20 cellular contexts compared by ENCODE assay signal in the genomic region with DNA sequence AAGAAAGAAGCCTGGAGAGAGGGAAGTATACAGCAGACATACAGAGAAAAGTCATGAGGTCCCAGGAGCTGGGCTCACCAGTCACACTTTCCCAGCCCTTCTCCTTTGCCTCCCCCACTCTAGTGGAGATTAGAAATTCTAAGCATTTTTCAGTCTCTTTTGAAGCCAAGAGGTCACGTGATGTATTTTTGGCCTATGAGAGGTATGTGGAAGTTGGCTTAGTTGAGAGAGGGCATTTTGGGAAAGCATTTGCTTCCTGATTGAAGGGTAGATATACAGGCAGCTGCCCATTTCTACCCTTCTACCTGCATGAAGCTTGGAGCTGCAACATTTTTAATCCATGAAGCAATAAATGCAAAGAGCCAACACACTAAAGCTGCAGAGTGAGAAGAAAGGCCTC.
DNase-seq lines count a peak whose midpoint lies in the region; ATAC-seq and TF ChIP-seq lines count a peak whose summit lies in the region.
"Had no signal": no experiment of that assay in that cellular context is flagged by ENCODE, and none has a peak within 500 bp of the region (broad histone marks: within the 10 kb centered on the region; RNA-seq: fewer than 3 reads in every experiment).

No MANE protein-coding gene starts in this region.

- intact Hi-C loops in IMR-90 (cut with micrococcal nuclease): no loop called here
- intact Hi-C loops in left lung (cut with DNase I): no loop called here
- intact Hi-C loops in CD8-positive, alpha-beta T cell (cut with DNase I, micrococcal nuclease): loop anchor here in 1 of 2 experiments (5.0 kb wide), 1 partner anchor 44 kb away; no protein-coding TSS in a partner anchor

- H3K4me2 ChIP-seq in IMR-90 (ENCODE audit: low read depth, low read length): no peak overlapping the region
- H3K4me2 ChIP-seq: GM23338 had no signal

- H2BK20ac ChIP-seq in IMR-90 (ENCODE audit: low read depth, low read length): no peak overlapping the region

- H3K27ac Mint-ChIP-seq in CD4-positive, CD25-positive, alpha-beta regulatory T cell: peak overlapping the region in 2 of 3 donors; percentile 26 to 78
- peak overlapping the region; percentile 46 for H3K27ac Mint-ChIP-seq in chondrocyte (ENCODE audit: unreplicated experiment)
- no peak overlapping the region for H3K27ac Mint-ChIP-seq in CD8-positive, alpha-beta T cell
- H3K27ac Mint-ChIP-seq: GM23338 had no signal

- in situ Hi-C loops in IMR-90 (cut with MboI; ENCODE audit: low sequenced_read_pairs): no loop called here

- H3K9me1 ChIP-seq in IMR-90 (ENCODE audit: insufficient read depth, low read length): no peaks in the 10 kb centered on the region; the same call in 1 of the 2 replicates

- no CpG with 5 or more reads among the region's 1 CpG for WGBS in IMR-90 (ENCODE audit: extremely low coverage in 2 of 2, insufficient read length in 1 of 2), 2 experiments

- no peak overlapping the region for H3K14ac ChIP-seq in IMR-90 (replicated peaks; ENCODE audit: low read depth, low read length)

- no peak for TF ChIP-seq RAD21 in IMR-90 (IDR thresholded peaks at IDR 0.05; ENCODE audit: low read length)

- no peak for TF ChIP-seq CTCF in IMR-90 (conservative IDR thresholded peaks at IDR 0.05; ENCODE audit: low read depth, low read length)
- no peak for TF ChIP-seq CTCF in chondrocyte (IDR thresholded peaks at IDR 0.05)
- TF ChIP-seq CTCF in left lung (IDR thresholded peaks at IDR 0.05): no peak
- TF ChIP-seq CTCF in CD8-positive, alpha-beta T cell (IDR thresholded peaks at IDR 0.05): no peak

- no peak overlapping the region for H3K4ac ChIP-seq in IMR-90 (ENCODE audit: low read depth, low read length)

- no peak overlapping the region for H2BK5ac ChIP-seq in IMR-90 (ENCODE audit: low read depth, low read length, poor library complexity, severe bottlenecking)

- no peak overlapping the region for H3K27ac ChIP-seq in CD4-positive, CD25-positive, alpha-beta regulatory T cell (ENCODE audit: insufficient read depth, low read length, poor library complexity, severe bottlenecking)
- H3K27ac ChIP-seq in IMR-90 (ENCODE audit: insufficient read depth, low read length): no peak overlapping the region
- no peak overlapping the region for H3K27ac ChIP-seq in left lung
- no peak overlapping the region for H3K27ac ChIP-seq in CD8-positive, alpha-beta T cell (ENCODE audit: low read depth, low read length)
- H3K27ac ChIP-seq: RWPE1 had no signal

- no peaks in the 10 kb centered on the region for H3K36me3 ChIP-seq in CD4-positive, CD25-positive, alpha-beta regulatory T cell (ENCODE audit: control insufficient read depth, insufficient read depth, low read length)
- no peaks in the 10 kb centered on the region for H3K36me3 ChIP-seq in IMR-90 (ENCODE audit: control insufficient read depth, insufficient read depth, low read length)
- no peaks in the 10 kb centered on the region for H3K36me3 ChIP-seq in left lung
- H3K36me3 ChIP-seq in CD8-positive, alpha-beta T cell (ENCODE audit: insufficient read depth, low read length): no peaks in the 10 kb centered on the region

- H3K4me1 ChIP-seq in CD4-positive, CD25-positive, alpha-beta regulatory T cell (ENCODE audit: control insufficient read depth, insufficient read depth, low read length, poor library complexity, severe bottlenecking): no peaks in the 10 kb centered on the region
- H3K4me1 ChIP-seq in IMR-90 (ENCODE audit: control insufficient read depth, insufficient read depth, low read length): peaks cover 11% of the 10 kb centered on the region
- H3K4me1 ChIP-seq in left lung: peaks cover 0 to 4% of the 10 kb centered on the region in 2 donors
- no peaks in the 10 kb centered on the region for H3K4me1 ChIP-seq in CD8-positive, alpha-beta T cell (ENCODE audit: insufficient read depth, low read length)

- BruUV-seq in IMR-90 (replicated peaks; lab: Mats Ljungman, UMichigan): no TSS peak

- CTCF ChIA-PET in IMR-90 (lab: Yijun Ruan, JAX): no interaction called here
- CTCF ChIA-PET in CD8-positive, alpha-beta T cell (lab: Charles Lee): interaction anchor here (0.8 to 1.7 kb wide), 4 partner anchors 12 to 106 kb away, joined by 3 to 5 read pairs (median 3); a partner anchor contains a TSS

- H2AK5ac ChIP-seq in IMR-90 (ENCODE audit: low read depth, low read length): no peak overlapping the region

- dilution Hi-C loops in IMR-90 (cut with HindIII; ENCODE audit: low sequenced_read_pairs, unreplicated experiment): no loop called here

- H3K9ac ChIP-seq in IMR-90 (ENCODE audit: low read depth, low read length): no peak overlapping the region

- H3K4me1 Mint-ChIP-seq in CD4-positive, CD25-positive, alpha-beta regulatory T cell: peaks cover 6 to 13% (median 9%) of the 10 kb centered on the region in 4 donors
- peaks cover 18% of the 10 kb centered on the region for H3K4me1 Mint-ChIP-seq in chondrocyte (ENCODE audit: low read depth)
- H3K4me1 Mint-ChIP-seq in CD8-positive, alpha-beta T cell (ENCODE audit: low read depth): peaks cover 7% of the 10 kb centered on the region
- H3K4me1 Mint-ChIP-seq: GM23338 had no signal

- no peak overlapping the region for H2AK9ac ChIP-seq in IMR-90 (replicated peaks; ENCODE audit: low read depth, low read length, poor library complexity)

- H3K23ac ChIP-seq in IMR-90 (ENCODE audit: low read depth, low read length): no peak overlapping the region

- peak overlapping the region; percentile 81; the same call in 1 of the 2 replicates for H3K18ac ChIP-seq in IMR-90 (ENCODE audit: low read depth, low read length)

- H2BK15ac ChIP-seq in IMR-90 (ENCODE audit: low read depth, low read length): no peak overlapping the region

- no peak for DNase-seq in CD4-positive, CD25-positive, alpha-beta regulatory T cell
- DNase-seq in IMR-90 (no peak), chondrocyte (ENCODE audit: low spot score) (no peak), left lung (no peak), DMS 273 treated with DMSO at 0.1 percent for 48 hours (lab: John Stamatoyannopoulos, UW) (no peak)
- no peak for DNase-seq in CD8-positive, alpha-beta T cell
- DNase-seq: DMS79 treated with DMSO at 0.1 percent for 48 hours, GDM1, NCI-H1417, NCI-H187, NCI-H2107, NCI-H82, PC-3, SIG-M5 had no signal

- H3K9me3 ChIP-seq in CD4-positive, CD25-positive, alpha-beta regulatory T cell (ENCODE audit: control insufficient read depth in 2 of 2, low read length in 2 of 2): no peaks in the 10 kb centered on the region
- H3K9me3 ChIP-seq in IMR-90 (ENCODE audit: control insufficient read depth, insufficient read depth, low read length) (no peaks in the 10 kb centered on the region), left lung (no peaks in the 10 kb centered on the region)
- no peaks in the 10 kb centered on the region for H3K9me3 ChIP-seq in CD8-positive, alpha-beta T cell (ENCODE audit: low read length)

- peak overlapping the region; percentile 66; the same call in 1 of the 2 replicates for H4K5ac ChIP-seq in IMR-90 (ENCODE audit: low read depth, low read length)

- H3K27me3 ChIP-seq in CD4-positive, CD25-positive, alpha-beta regulatory T cell (ENCODE audit: control insufficient read depth, insufficient read depth, low read length): no peaks in the 10 kb centered on the region
- H3K27me3 ChIP-seq in IMR-90 (ENCODE audit: control insufficient read depth, insufficient read depth, low read length) (no peaks in the 10 kb centered on the region), left lung (no peaks in the 10 kb centered on the region)
- H3K27me3 ChIP-seq in CD8-positive, alpha-beta T cell (ENCODE audit: insufficient read depth, low read length): no peaks in the 10 kb centered on the region

- H3K4me3 ChIP-seq in CD4-positive, CD25-positive, alpha-beta regulatory T cell (ENCODE audit: low read depth, low read length): no peak overlapping the region
- H3K4me3 ChIP-seq in IMR-90 (ENCODE audit: insufficient read depth, low read depth, low read length) (no peak overlapping the region), left lung (no peak overlapping the region)
- no peak overlapping the region for H3K4me3 ChIP-seq in CD8-positive, alpha-beta T cell (ENCODE audit: low read depth, low read length)
- H3K4me3 ChIP-seq: GM23338 had no signal

- POLR2A ChIA-PET in IMR-90 (lab: Charles Lee; ENCODE audit: unreplicated experiment): no interaction called here
- POLR2A ChIA-PET in CD8-positive, alpha-beta T cell (lab: Charles Lee): interaction anchor here (0.7 to 1.1 kb wide), 2 partner anchors 27 to 106 kb away, joined by 3 read pairs; a partner anchor contains a TSS

- no peaks in the 10 kb centered on the region for H3K79me1 ChIP-seq in IMR-90 (ENCODE audit: low read depth in 1 of 2, low read length in 2 of 2)

- no peak overlapping the region for H3K56ac ChIP-seq in IMR-90 (ENCODE audit: extremely low read depth, insufficient read depth, low read length)

- no peak overlapping the region for H3K4me3 Mint-ChIP-seq in CD4-positive, CD25-positive, alpha-beta regulatory T cell
- H3K4me3 Mint-ChIP-seq in chondrocyte (ENCODE audit: unreplicated experiment): no peak overlapping the region
- no peak overlapping the region for H3K4me3 Mint-ChIP-seq in CD8-positive, alpha-beta T cell
- H3K4me3 Mint-ChIP-seq: GM23338 had no signal

- no peak for TF ChIP-seq POLR2A in IMR-90 (IDR thresholded peaks at IDR 0.05; ENCODE audit: low read depth, low read length)

- H3K9me3 Mint-ChIP-seq in CD4-positive, CD25-positive, alpha-beta regulatory T cell: peaks cover 0 to 2% (median 0%) of the 10 kb centered on the region in 7 donors
- no peaks in the 10 kb centered on the region for H3K9me3 Mint-ChIP-seq in chondrocyte (ENCODE audit: low read depth)
- H3K9me3 Mint-ChIP-seq in CD8-positive, alpha-beta T cell: no peaks in the 10 kb centered on the region
- H3K9me3 Mint-ChIP-seq: GM23338 had no signal

- no peaks in the 10 kb centered on the region for H3K36me3 Mint-ChIP-seq in CD4-positive, CD25-positive, alpha-beta regulatory T cell
- no peaks in the 10 kb centered on the region for H3K36me3 Mint-ChIP-seq in chondrocyte (ENCODE audit: low read depth)
- H3K36me3 Mint-ChIP-seq in CD8-positive, alpha-beta T cell: no peaks in the 10 kb centered on the region

- H4K8ac ChIP-seq in IMR-90 (ENCODE audit: low read depth in 2 of 2, low read length in 2 of 2): no peak overlapping the region

- no peak for ATAC-seq in CD4-positive, CD25-positive, alpha-beta regulatory T cell (ENCODE audit: low read depth in 2 of 2)
- peak; percentile 56 for ATAC-seq in IMR-90 (ENCODE audit: low read depth)
- peak; percentile 30 for ATAC-seq in left lung
- ATAC-seq in GM21515 (IDR thresholded peaks at IDR 0.05; ENCODE audit: unreplicated experiment): no peak
- no peak for ATAC-seq in CD8-positive, alpha-beta T cell
- ATAC-seq in HG03460 (IDR thresholded peaks at IDR 0.05; ENCODE audit: unreplicated experiment): no peak
- ATAC-seq: GM23338, HCT116, PC-3, SK-N-SH treated with all-trans-retinoic acid at 6 μM for 48 hours had no signal

- no peaks in the 10 kb centered on the region for H4K20me1 ChIP-seq in IMR-90 (ENCODE audit: insufficient read depth, low read length)

- H2BK120ac ChIP-seq in IMR-90 (ENCODE audit: low read depth, low read length): no peak overlapping the region; the same call in 1 of the 2 replicates

- H2AFZ ChIP-seq in IMR-90 (replicated peaks; ENCODE audit: low read length, poor library complexity): no peak overlapping the region
- H2AFZ ChIP-seq: GM23338 had no signal

- no peak overlapping the region for H4K91ac ChIP-seq in IMR-90 (ENCODE audit: insufficient read depth, low read depth, low read length)

- H3K27me3 Mint-ChIP-seq in CD4-positive, CD25-positive, alpha-beta regulatory T cell: no peaks in the 10 kb centered on the region
- no peaks in the 10 kb centered on the region for H3K27me3 Mint-ChIP-seq in chondrocyte (ENCODE audit: low read depth)
- no peaks in the 10 kb centered on the region for H3K27me3 Mint-ChIP-seq in CD8-positive, alpha-beta T cell (ENCODE audit: low read depth)

Comparison
In these comparisons a context has a peak if more than half of its experiments do, and no peak if none do; other contexts are left out.
1. ATAC-seq: peak in IMR-90 (single experiment) and left lung (single experiment); none in CD4-positive, CD25-positive, alpha-beta regulatory T cell (0 of 2), GM21515 (single experiment), CD8-positive, alpha-beta T cell (single experiment) and HG03460 (single experiment).